Comparison of ENCODE assay signal across 16 cellular contexts in the genomic region with DNA sequence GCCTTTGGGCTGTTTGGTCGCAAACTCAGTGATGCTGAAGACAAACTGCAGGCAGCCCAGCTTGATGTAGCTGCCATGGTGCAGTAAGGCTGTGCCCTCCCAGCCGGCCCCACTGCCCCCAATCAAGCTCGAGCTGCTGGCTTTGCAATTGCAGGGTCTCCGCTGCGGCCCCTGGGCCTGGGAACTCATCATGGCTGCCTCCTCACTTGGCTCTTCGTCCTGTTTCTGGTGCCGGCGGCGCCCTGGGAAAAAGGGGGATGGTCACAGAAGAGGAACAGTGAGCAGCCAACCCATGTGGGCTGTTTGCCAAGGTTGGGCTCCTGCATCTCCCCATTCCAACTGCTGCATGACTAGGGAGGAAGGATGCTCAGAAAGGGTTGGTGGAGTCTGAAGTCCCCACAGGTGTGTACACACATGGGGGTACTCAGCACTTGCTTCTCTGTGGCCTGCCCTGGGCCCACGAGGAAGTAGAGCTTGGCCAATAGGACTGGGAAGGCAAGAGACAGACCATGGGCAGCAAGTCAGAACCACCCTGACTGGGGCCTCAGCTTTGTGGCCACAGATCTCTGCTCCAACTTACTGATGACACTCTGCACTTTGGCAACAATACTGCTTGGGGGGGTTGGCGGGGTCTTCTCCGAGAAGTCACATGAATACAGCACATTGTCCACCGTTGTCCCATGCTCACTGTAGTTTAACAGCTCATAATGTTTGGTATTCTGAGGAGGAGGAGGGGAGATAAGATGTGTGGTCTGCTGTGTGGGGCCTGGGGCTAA. TPM values are rescaled to one million over a fixed set of nuclear protein-coding genes. Genes with fewer than 3 reads are reported as not detected.
DNase-seq lines count a peak whose midpoint lies in the region; ATAC-seq, FAIRE-seq and TF ChIP-seq lines count a peak whose summit lies in the region.
"Had no signal": no experiment of that assay in that cellular context is flagged by ENCODE, and none has a peak within 500 bp of the region (broad histone marks: within the 10 kb centered on the region; RNA-seq: fewer than 3 reads in every experiment).

No MANE protein-coding gene starts in this region.

- H3K4me3 Mint-ChIP-seq in stimulated activated naive B cell treated with anti-CD40 and anti-IgM and Interleukin-4, amounts not matched to agents 10 μg/mL and 1 μg/mL and 100 μg/mL, for 72 hours: no peak overlapping the region

- H3K79me2 ChIP-seq in endothelial cell of umbilical vein (ENCODE audit: control insufficient read depth, insufficient read depth, low read length): no peaks in the 10 kb centered on the region

- peaks cover 18% of the 10 kb centered on the region for H3K4me1 ChIP-seq in endothelial cell of umbilical vein (ENCODE audit: control insufficient read depth, extremely low read depth, insufficient read depth, low read length)

- dilution Hi-C loops in endothelial cell of umbilical vein (cut with MboI; ENCODE audit: extremely low pct_ligation_motif_present, low sequenced_read_pairs): no loop called here

- no peak overlapping the region for H3K9ac ChIP-seq in endothelial cell of umbilical vein (replicated peaks; ENCODE audit: extremely low read depth, insufficient read depth, low read length)

- CTCF ChIA-PET in endothelial cell of umbilical vein (lab: Charles Lee): interaction anchor here (0.9 to 7.3 kb wide), 9 partner anchors 10 to 211 kb away, joined by 3 to 62 read pairs (median 5); partner anchors contain the start of genes FLOT2, PHF12 and TLCD1

- no peak overlapping the region for H3K27ac ChIP-seq in endothelial cell of umbilical vein (ENCODE audit: insufficient read depth, low read depth, low read length)
- H3K27ac ChIP-seq: brain microvascular endothelial cell, pancreas, thyroid gland had no signal

- H3K4me2 ChIP-seq in endothelial cell of umbilical vein (ENCODE audit: insufficient read depth, low read length): no peak overlapping the region

- H3K4me3 ChIP-seq in endothelial cell of umbilical vein (replicated peaks in 1 of 3; ENCODE audit: insufficient read depth in 1 of 3, low read depth in 1 of 3, low read length in 3 of 3): no peak overlapping the region
- H3K4me3 ChIP-seq: pancreas, spleen, thyroid gland had no signal

- H3K9me3 Mint-ChIP-seq in stimulated activated naive B cell treated with anti-CD40 and anti-IgM and Interleukin-4, amounts not matched to agents 10 μg/mL and 1 μg/mL and 100 μg/mL, for 72 hours: no peaks in the 10 kb centered on the region
- H3K9me3 Mint-ChIP-seq: effector memory CD8-positive, alpha-beta T cell had no signal

- H3K36me3 ChIP-seq in endothelial cell of umbilical vein (ENCODE audit: control insufficient read depth in 2 of 2, extremely low read depth in 1 of 2, insufficient read depth in 2 of 2, low read length in 2 of 2): peaks cover 19 to 39% of the 10 kb centered on the region in 2 experiments

- FAIRE-seq in endothelial cell of umbilical vein (lab: Jason Lieb, UNC): no peak
- FAIRE-seq: pancreas had no signal

- H2AFZ ChIP-seq in endothelial cell of umbilical vein (ENCODE audit: low read depth, low read length): no peak overlapping the region

- intact Hi-C loops in endothelial cell of umbilical vein (cut with micrococcal nuclease): no loop called here

- TF ChIP-seq POLR2A in endothelial cell of umbilical vein (IDR thresholded peaks at IDR 0.05; ENCODE audit: low read depth, low read length): no peak

- no peak for ATAC-seq in stimulated activated naive B cell treated with anti-CD40 and anti-IgM and Interleukin-4, amounts not matched to agents 10 μg/mL and 1 μg/mL and 100 μg/mL, for 72 hours (replicated peaks)
- ATAC-seq: effector memory CD8-positive, alpha-beta T cell; pancreas had no signal

- H3K27ac Mint-ChIP-seq in stimulated activated naive B cell treated with anti-CD40 and anti-IgM and Interleukin-4, amounts not matched to agents 10 μg/mL and 1 μg/mL and 100 μg/mL, for 72 hours: peak overlapping the region; percentile 91

- POLR2A ChIA-PET in endothelial cell of umbilical vein (lab: Charles Lee): no interaction called here

- no peaks in the 10 kb centered on the region for H3K9me1 ChIP-seq in endothelial cell of umbilical vein (replicated peaks; ENCODE audit: control insufficient read depth, extremely low read depth, insufficient read depth, low read length)

- no peaks in the 10 kb centered on the region for H3K27me3 ChIP-seq in endothelial cell of umbilical vein (ENCODE audit: control insufficient read depth in 2 of 2, insufficient read depth in 2 of 2, low read length in 2 of 2)
- H3K27me3 ChIP-seq: brain microvascular endothelial cell, pancreas, spleen, thyroid gland had no signal

- no peak for TF ChIP-seq CTCF in endothelial cell of umbilical vein (IDR thresholded peaks at IDR 0.05; ENCODE audit: extremely low read depth in 1 of 2, insufficient read depth in 1 of 2, low read depth in 1 of 2, low read length in 2 of 2)

- H3K9me3 ChIP-seq in endothelial cell of umbilical vein (replicated peaks; ENCODE audit: control insufficient read depth, insufficient read depth, low read length): no peaks in the 10 kb centered on the region
- H3K9me3 ChIP-seq: pancreas, spleen, thyroid gland had no signal

- BruUV-seq in endothelial cell of umbilical vein (replicated peaks; lab: Mats Ljungman, UMichigan): TSS peak; percentile 16

- H4K20me1 ChIP-seq in endothelial cell of umbilical vein (replicated peaks; ENCODE audit: control insufficient read depth, extremely low read depth, insufficient read depth, low read length): no peaks in the 10 kb centered on the region

- H3K36me3 Mint-ChIP-seq in stimulated activated naive B cell treated with anti-CD40 and anti-IgM and Interleukin-4, amounts not matched to agents 10 μg/mL and 1 μg/mL and 100 μg/mL, for 72 hours: peaks cover 35 to 55% of the 10 kb centered on the region in 2 donors

- no peaks in the 10 kb centered on the region for H3K27me3 Mint-ChIP-seq in stimulated activated naive B cell treated with anti-CD40 and anti-IgM and Interleukin-4, amounts not matched to agents 10 μg/mL and 1 μg/mL and 100 μg/mL, for 72 hours
- H3K27me3 Mint-ChIP-seq: effector memory CD8-positive, alpha-beta T cell had no signal

- DNase-seq in OCI-M1 (lab: John Stamatoyannopoulos, UW) (peak; percentile 94), endothelial cell of umbilical vein (ENCODE audit: low read depth, low spot score) (no peak), H4 (ENCODE audit: low spot score) (no peak), dedifferentiated amniotic fluid mesenchymal stem cell (ENCODE audit: extremely low spot score) (no peak), NCI-H1105 (lab: John Stamatoyannopoulos, UW) (no peak)
- DNase-seq in stimulated activated naive B cell treated with anti-CD40 and anti-IgM and Interleukin-4, amounts not matched to agents 10 μg/mL and 1 μg/mL and 100 μg/mL, for 72 hours: no peak
- DNase-seq: activated CD8-positive, alpha-beta memory T cell treated with anti-CD3 and anti-CD28 coated beads for 24 hours; activated naive CD4-positive, alpha-beta T cell; brain microvascular endothelial cell; effector memory CD8-positive, alpha-beta T cell; H7; KBM-7; NCI-H1436 treated with DMSO at 0.1 percent for 48 hours; pancreas; spleen; thyroid gland had no signal

- H3K4me1 Mint-ChIP-seq in stimulated activated naive B cell treated with anti-CD40 and anti-IgM and Interleukin-4, amounts not matched to agents 10 μg/mL and 1 μg/mL and 100 μg/mL, for 72 hours: peaks cover 38 to 54% of the 10 kb centered on the region in 2 donors

RNA-seq across cellular contexts. Expression of gene DHRS13, which starts 3.6 kb away (rescaled TPM):
- 5.6 and 7.2 TPM in 2 replicates for total RNA-seq in endothelial cell of umbilical vein
- polyA plus RNA-seq in endothelial cell of umbilical vein: 8.2 and 9.3 TPM in 2 replicates
- 7.1 and 7.3 TPM in 2 replicates for polyA plus RNA-seq in endothelial cell of umbilical vein (2011; cell fraction: cytosol; rRNA removed)
- polyA plus RNA-seq in endothelial cell of umbilical vein (2011; cell fraction: nucleus; rRNA removed): 5.3 and 6.0 TPM in 2 replicates
- 1.5 and 1.8 TPM in 2 replicates for polyA plus RNA-seq in endothelial cell of umbilical vein (2012)
- 2.4 and 3.6 TPM in 2 replicates for polyA minus RNA-seq in endothelial cell of umbilical vein
- polyA minus RNA-seq in endothelial cell of umbilical vein (2011; cell fraction: cytosol; rRNA and poly(A)+ RNA removed): 10.3 TPM
- polyA minus RNA-seq in endothelial cell of umbilical vein (2011; cell fraction: nucleus; rRNA and poly(A)+ RNA removed): 2.5 TPM in 2 replicates
- 12.3 and 16.1 TPM in 2 replicates for total RNA-seq in H4 (2014; rRNA removed; shearing (Covaris generic))

RNA-seq across cellular contexts. Expression of gene FLOT2, which starts 8.9 kb away (rescaled TPM):
- 131 and 169 TPM in 2 replicates for total RNA-seq in endothelial cell of umbilical vein
- polyA plus RNA-seq in endothelial cell of umbilical vein: 180 and 184 TPM in 2 replicates
- 105 TPM in 2 replicates for polyA plus RNA-seq in endothelial cell of umbilical vein (2011; cell fraction: cytosol; rRNA removed)
- 77.0 and 84.7 TPM in 2 replicates for polyA plus RNA-seq in endothelial cell of umbilical vein (2011; cell fraction: nucleus; rRNA removed)
- 76.8 and 86.5 TPM in 2 replicates for polyA plus RNA-seq in endothelial cell of umbilical vein (2012)
- polyA minus RNA-seq in endothelial cell of umbilical vein: 187 and 214 TPM in 2 replicates
- polyA minus RNA-seq in endothelial cell of umbilical vein (2011; cell fraction: cytosol; rRNA and poly(A)+ RNA removed): 70.7 TPM
- 24.4 and 26.2 TPM in 2 replicates for polyA minus RNA-seq in endothelial cell of umbilical vein (2011; cell fraction: nucleus; rRNA and poly(A)+ RNA removed)
- 15.5 and 21.3 TPM in 2 replicates for total RNA-seq in H4 (2014; rRNA removed; shearing (Covaris generic))

RNA-seq across cellular contexts. Expression of gene PHF12, which starts 44.9 kb away (rescaled TPM):
- total RNA-seq in endothelial cell of umbilical vein: 36.4 and 44.2 TPM in 2 replicates
- polyA plus RNA-seq in endothelial cell of umbilical vein: 24.3 and 26.6 TPM in 2 replicates
- polyA plus RNA-seq in endothelial cell of umbilical vein (2011; cell fraction: cytosol; rRNA removed): 19.5 and 23.3 TPM in 2 replicates
- polyA plus RNA-seq in endothelial cell of umbilical vein (2011; cell fraction: nucleus; rRNA removed): 50.6 and 57.4 TPM in 2 replicates
- polyA plus RNA-seq in endothelial cell of umbilical vein (2012): 25.2 and 26.2 TPM in 2 replicates
- polyA minus RNA-seq in endothelial cell of umbilical vein: 31.8 and 35.6 TPM in 2 replicates
- polyA minus RNA-seq in endothelial cell of umbilical vein (2011; cell fraction: cytosol; rRNA and poly(A)+ RNA removed): 16.9 TPM
- polyA minus RNA-seq in endothelial cell of umbilical vein (2011; cell fraction: nucleus; rRNA and poly(A)+ RNA removed): 31.7 and 34.7 TPM in 2 replicates
- total RNA-seq in H4 (2014; rRNA removed; shearing (Covaris generic)): 11.3 and 20.3 TPM in 2 replicates

RNA-seq across cellular contexts. Expression of gene ERAL1, which starts 51.6 kb away (rescaled TPM):
- 50.3 and 58.0 TPM in 2 replicates for total RNA-seq in endothelial cell of umbilical vein
- polyA plus RNA-seq in endothelial cell of umbilical vein: 86.6 and 102 TPM in 2 replicates
- polyA plus RNA-seq in endothelial cell of umbilical vein (2011; cell fraction: cytosol; rRNA removed): 88.4 and 97.2 TPM in 2 replicates
- polyA plus RNA-seq in endothelial cell of umbilical vein (2011; cell fraction: nucleus; rRNA removed): 99.2 and 99.9 TPM in 2 replicates
- 65.5 and 79.5 TPM in 2 replicates for polyA plus RNA-seq in endothelial cell of umbilical vein (2012)
- polyA minus RNA-seq in endothelial cell of umbilical vein: 82.8 and 101 TPM in 2 replicates
- polyA minus RNA-seq in endothelial cell of umbilical vein (2011; cell fraction: cytosol; rRNA and poly(A)+ RNA removed): 69.5 TPM
- polyA minus RNA-seq in endothelial cell of umbilical vein (2011; cell fraction: nucleus; rRNA and poly(A)+ RNA removed): 31.0 and 38.9 TPM in 2 replicates
- total RNA-seq in H4 (2014; rRNA removed; shearing (Covaris generic)): 23.4 and 37.5 TPM in 2 replicates
